8 cellular contexts compared by ENCODE assay signal in the genomic region with DNA sequence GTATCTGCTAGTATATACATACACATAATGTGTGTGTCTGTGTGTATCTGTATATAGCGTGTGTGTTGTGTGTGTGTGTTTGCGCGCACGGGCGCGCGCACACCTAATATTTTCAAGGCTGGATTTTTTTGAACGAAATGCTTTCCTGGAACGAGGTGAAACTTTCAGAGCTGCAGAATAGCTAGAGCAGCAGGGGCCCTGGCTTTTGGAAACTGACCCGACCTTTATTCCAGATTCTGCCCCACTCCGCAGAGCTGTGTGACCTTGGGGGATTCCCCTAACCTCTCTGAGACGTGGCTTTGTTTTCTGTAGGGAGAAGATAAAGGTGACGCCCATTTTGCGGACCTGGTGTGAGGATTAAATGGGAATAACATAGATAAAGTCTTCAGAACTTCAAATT. TPM values are rescaled to one million over a fixed set of nuclear protein-coding genes. Genes with fewer than 3 reads are reported as not detected.
DNase-seq lines count a peak whose midpoint lies in the region; ATAC-seq and TF ChIP-seq lines count a peak whose summit lies in the region.

No MANE protein-coding gene starts in this region.

- H3K27ac Mint-ChIP-seq in activated CD4-positive, alpha-beta T cell treated with anti-CD3 and anti-CD28 coated beads for 36 hours: peak overlapping the region; percentile 91
- peak overlapping the region; percentile 81 for H3K27ac Mint-ChIP-seq in activated CD8-positive, alpha-beta T cell treated with anti-CD3 and anti-CD28 coated beads, Interleukin-2, amount 10 ng/mL, durations not matched to agents 7 days and 5 days

- H3K9me3 Mint-ChIP-seq in activated CD4-positive, alpha-beta T cell treated with anti-CD3 and anti-CD28 coated beads for 36 hours (ENCODE audit: low read depth): no peaks in the 10 kb centered on the region
- H3K9me3 Mint-ChIP-seq in activated CD8-positive, alpha-beta T cell treated with anti-CD3 and anti-CD28 coated beads, Interleukin-2, amount 10 ng/mL, durations not matched to agents 7 days and 5 days (ENCODE audit: insufficient read depth): no peaks in the 10 kb centered on the region

- no peaks in the 10 kb centered on the region for H3K4me1 ChIP-seq in psoas muscle

- H3K27me3 ChIP-seq in psoas muscle (ENCODE audit: insufficient read depth in 3 of 3, low read length in 2 of 3): no peaks in the 10 kb centered on the region

- peak; percentile 50 for DNase-seq in activated CD4-positive, alpha-beta T cell treated with anti-CD3 and anti-CD28 coated beads for 36 hours
- no peak for DNase-seq in activated CD4-positive, alpha-beta T cell treated with anti-CD3 and anti-CD28 coated beads for 1 hour
- DNase-seq in activated CD8-positive, alpha-beta T cell treated with anti-CD3 and anti-CD28 coated beads, Interleukin-2, amount 10 ng/mL, durations not matched to agents 7 days and 5 days: no peak
- DNase-seq in glomerular visceral epithelial cell (ENCODE audit: extremely low spot score) (peak; percentile 13), psoas muscle (no peak), GOT3 (lab: John Stamatoyannopoulos, UW) (no peak), cortex of kidney (lab: John Stamatoyannopoulos, UW) (no peak)

- no peaks in the 10 kb centered on the region for H3K27me3 Mint-ChIP-seq in activated CD4-positive, alpha-beta T cell treated with anti-CD3 and anti-CD28 coated beads for 36 hours
- H3K27me3 Mint-ChIP-seq in activated CD8-positive, alpha-beta T cell treated with anti-CD3 and anti-CD28 coated beads, Interleukin-2, amount 10 ng/mL, durations not matched to agents 7 days and 5 days (ENCODE audit: low read depth): peaks cover 2% of the 10 kb centered on the region

- CTCF ChIA-PET in activated CD4-positive, alpha-beta T cell treated with anti-CD3 and anti-CD28 coated beads for 36 hours (lab: Charles Lee): interaction anchor here (0.6 to 2.0 kb wide), 17 partner anchors 12 to 281 kb away, joined by 3 to 8 read pairs (median 3); no protein-coding TSS in a partner anchor
- CTCF ChIA-PET in activated CD8-positive, alpha-beta T cell treated with anti-CD3 and anti-CD28 coated beads, Interleukin-2, amount 10 ng/mL, durations not matched to agents 7 days and 5 days (lab: Charles Lee): interaction anchor here (0.6 to 2.7 kb wide), 15 partner anchors 10 to 207 kb away, joined by 3 to 30 read pairs (median 4); no protein-coding TSS in a partner anchor

- peak overlapping the region; percentile 92 for H3K27ac ChIP-seq in psoas muscle

- intact Hi-C loops in activated CD4-positive, alpha-beta T cell treated with anti-CD3 and anti-CD28 coated beads for 36 hours (cut with DNase I, micrococcal nuclease): loop anchor here (5.0 to 10.0 kb wide), 6 partner anchors 86 to 1378 kb away; a partner anchor contains a TSS
- intact Hi-C loops in psoas muscle (cut with DNase I): loop anchor here in 1 of 2 donors (5.0 kb wide), 1 partner anchor 156 kb away; no protein-coding TSS in a partner anchor

- TF ChIP-seq CTCF in psoas muscle (IDR thresholded peaks at IDR 0.05): no peak

- peaks cover 17% of the 10 kb centered on the region for H3K4me1 Mint-ChIP-seq in activated CD4-positive, alpha-beta T cell treated with anti-CD3 and anti-CD28 coated beads for 36 hours
- H3K4me1 Mint-ChIP-seq in activated CD8-positive, alpha-beta T cell treated with anti-CD3 and anti-CD28 coated beads, Interleukin-2, amount 10 ng/mL, durations not matched to agents 7 days and 5 days (ENCODE audit: low read depth): peaks cover 18% of the 10 kb centered on the region

- H3K4me3 Mint-ChIP-seq in activated CD4-positive, alpha-beta T cell treated with anti-CD3 and anti-CD28 coated beads for 36 hours: peak overlapping the region; percentile 89
- H3K4me3 Mint-ChIP-seq in activated CD8-positive, alpha-beta T cell treated with anti-CD3 and anti-CD28 coated beads, Interleukin-2, amount 10 ng/mL, durations not matched to agents 7 days and 5 days: peak overlapping the region; percentile 93

- ATAC-seq in activated CD4-positive, alpha-beta T cell treated with anti-CD3 and anti-CD28 coated beads for 36 hours: peak; percentile 37
- peak; percentile 28 for ATAC-seq in HG03354 (IDR thresholded peaks at IDR 0.05; ENCODE audit: poor library complexity, severe bottlenecking, unreplicated experiment)
- ATAC-seq in activated CD8-positive, alpha-beta T cell treated with anti-CD3 and anti-CD28 coated beads, Interleukin-2, amount 10 ng/mL, durations not matched to agents 7 days and 5 days: peak; percentile 30
- peak in 1 of 4 donors; percentile 39 for ATAC-seq in psoas muscle

- POLR2A ChIA-PET in activated CD4-positive, alpha-beta T cell treated with anti-CD3 and anti-CD28 coated beads for 36 hours (lab: Charles Lee): interaction anchor here (1.4 kb wide), 1 partner anchor 1224 kb away, joined by 3 read pairs; no protein-coding TSS in a partner anchor
- POLR2A ChIA-PET in activated CD8-positive, alpha-beta T cell treated with anti-CD3 and anti-CD28 coated beads, Interleukin-2, amount 10 ng/mL, durations not matched to agents 7 days and 5 days (lab: Charles Lee): interaction anchor here (1.2 to 1.7 kb wide), 2 partner anchors 17 to 63 kb away, joined by 3 to 11 read pairs; no protein-coding TSS in a partner anchor

- H3K4me3 ChIP-seq in psoas muscle: peak overlapping the region; percentile 92

- H3K9me3 ChIP-seq in psoas muscle: no peaks in the 10 kb centered on the region

- WGBS in psoas muscle, 3 donors: 5 to 10% (median 7%) methylated on average over 14 of the region's 14 CpGs

- H3K36me3 ChIP-seq in psoas muscle (ENCODE audit: insufficient read depth in 1 of 2, low read depth in 1 of 2): no peaks in the 10 kb centered on the region

- H3K36me3 Mint-ChIP-seq in activated CD4-positive, alpha-beta T cell treated with anti-CD3 and anti-CD28 coated beads for 36 hours (ENCODE audit: low read depth): peaks cover 6% of the 10 kb centered on the region
- H3K36me3 Mint-ChIP-seq in activated CD8-positive, alpha-beta T cell treated with anti-CD3 and anti-CD28 coated beads, Interleukin-2, amount 10 ng/mL, durations not matched to agents 7 days and 5 days (ENCODE audit: low read depth): peaks cover 3% of the 10 kb centered on the region

RNA-seq across cellular contexts. Expression of a gene that starts 0.8 kb away (rescaled TPM):
- 10 to 100 TPM; 23.2 to 24.2 TPM for total RNA-seq in activated CD4-positive, alpha-beta T cell treated with anti-CD3 and anti-CD28 coated beads for 36 hours
- 10 to 100 TPM; 21.7 to 23.2 TPM for total RNA-seq in activated CD8-positive, alpha-beta T cell treated with anti-CD3 and anti-CD28 coated beads, Interleukin-2, amount 10 ng/mL, durations not matched to agents 7 days and 5 days
- total RNA-seq in psoas muscle: 10 to 100 TPM; 17.9 to 25.0 (median 18.7) TPM
- polyA plus RNA-seq in psoas muscle: 10 to 100 TPM; 10.4 to 21.7 (median 19.0) TPM

RNA-seq across cellular contexts. Expression of a gene that starts 22.4 kb away (rescaled TPM):
- not detected for total RNA-seq in activated CD4-positive, alpha-beta T cell treated with anti-CD3 and anti-CD28 coated beads for 36 hours
- total RNA-seq in activated CD8-positive, alpha-beta T cell treated with anti-CD3 and anti-CD28 coated beads, Interleukin-2, amount 10 ng/mL, durations not matched to agents 7 days and 5 days: not detected
- total RNA-seq in psoas muscle: not detected
- not detected for polyA plus RNA-seq in psoas muscle

Comparison
In these comparisons a context has a peak if more than half of its experiments do, and no peak if none do; other contexts are left out.
1. DNase-seq: peak in activated CD4-positive, alpha-beta T cell treated with anti-CD3 and anti-CD28 coated beads for 36 hours (single experiment) and glomerular visceral epithelial cell (single experiment); none in activated CD4-positive, alpha-beta T cell treated with anti-CD3 and anti-CD28 coated beads for 1 hour (single experiment), activated CD8-positive, alpha-beta T cell treated with anti-CD3 and anti-CD28 coated beads, Interleukin-2, amount 10 ng/mL, durations not matched to agents 7 days and 5 days (single experiment), psoas muscle (0 of 2), GOT3 (single experiment) and cortex of kidney (single experiment).